1 cellular context compared by ENCODE assay signal in genomic region chr1:46246548-46247432, GRCh38.
A peak's percentile ranks its signal among the peaks of the same experiment; 100 is the strongest.
TF ChIP-seq lines count a peak whose summit lies in the region.

No MANE protein-coding gene starts in this region.

TF ChIP-seq in HepG2, 621 proteins besides CTCF, POLR2A, EP300 and RAD21 (continued from another document):
- TF ChIP-seq PRDM15 (CRISPR knock-in tag; IDR thresholded peaks at IDR 0.05) (peak; percentile 96), YEATS4 (CRISPR knock-in tag; IDR thresholded peaks at IDR 0.05; ENCODE audit: borderline replicate concordance) (peak; percentile 72), ZNF253 (CRISPR knock-in tag; IDR thresholded peaks at IDR 0.05; ENCODE audit: borderline replicate concordance) (no peak)
